Comparison of ENCODE assay signal across 8 cellular contexts in the genomic region with DNA sequence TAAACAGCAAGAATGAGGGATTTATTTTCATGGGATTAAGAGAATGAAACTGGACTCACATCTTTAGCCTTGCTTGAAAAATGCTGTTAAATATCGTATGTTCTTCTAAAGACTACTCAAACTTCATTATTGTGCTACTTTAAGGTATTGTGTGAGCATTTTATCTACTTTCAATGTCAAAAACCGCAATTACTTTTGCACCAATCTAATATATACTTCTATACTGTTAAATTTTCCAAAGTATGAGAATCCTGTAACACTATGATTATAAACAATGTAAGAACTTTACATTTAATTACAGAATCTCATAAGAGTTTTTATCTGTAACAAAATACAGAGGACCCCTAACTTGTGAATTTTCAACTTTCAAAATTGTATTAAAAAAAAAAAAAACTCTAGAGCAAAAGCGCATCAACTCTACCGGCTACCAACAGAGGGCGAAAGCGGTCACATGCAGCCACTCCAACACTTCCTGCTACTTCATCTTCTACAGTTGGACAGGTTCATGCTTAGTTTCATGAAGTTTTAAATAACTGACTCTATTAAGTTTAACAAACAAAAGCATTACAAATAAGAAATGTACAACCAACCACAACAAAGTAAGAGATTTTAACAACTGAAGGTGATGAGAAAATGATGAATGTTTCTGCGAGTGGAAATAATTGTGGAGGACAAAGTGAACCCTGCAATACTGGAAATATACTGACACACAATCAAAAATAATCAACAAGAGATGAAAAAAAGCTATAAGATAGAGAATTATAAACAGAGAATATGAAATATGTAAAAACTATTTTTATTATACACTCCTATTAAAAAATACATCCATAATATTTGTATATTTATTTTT.
DNase-seq lines count a peak whose midpoint lies in the region; ATAC-seq and TF ChIP-seq lines count a peak whose summit lies in the region.

No MANE protein-coding gene starts in this region.

- H3K9me3 ChIP-seq in parathyroid adenoma (ENCODE audit: control insufficient read depth, low read length) = no peaks in the 10 kb centered on the region

- ATAC-seq in GM18519 (IDR thresholded peaks at IDR 0.05; ENCODE audit: low FRiP score, unreplicated experiment) = no peak

- H3K4me2 ChIP-seq in parathyroid adenoma (ENCODE audit: low read length) = no peak overlapping the region

- H3K27me3 ChIP-seq in parathyroid adenoma (ENCODE audit: control insufficient read depth, insufficient read depth, low read length) = no peaks in the 10 kb centered on the region

- no peaks in the 10 kb centered on the region for H3K4me1 ChIP-seq in parathyroid adenoma

- TF ChIP-seq POLR2A in erythroblast (IDR thresholded peaks at IDR 0.05; ENCODE audit: low read length) = no peak

- no peaks in the 10 kb centered on the region for H3K36me3 ChIP-seq in parathyroid adenoma (ENCODE audit: control insufficient read depth, insufficient read depth, low read length)

- DNase-seq in NCI-H748 (lab: John Stamatoyannopoulos, UW; ENCODE audit: unreplicated experiment) = peak; percentile 22
- DNase-seq in NCI-H748 treated with DMSO at 0.1 percent for 48 hours (lab: John Stamatoyannopoulos, UW) = no peak
- peak; percentile 45 for DNase-seq in NCI-H2227 (lab: John Stamatoyannopoulos, UW; ENCODE audit: unreplicated experiment)
- DNase-seq in activated CD4-positive, alpha-beta T cell treated with anti-CD3 and anti-CD28 coated beads, Interleukin-2, amount 50 U/mL, for 4 hours = peak; percentile 49 to 55
- peak; percentile 70 to 84 for DNase-seq in erythroblast (lab: John Stamatoyannopoulos, UW)
- DNase-seq in NCI-H524 treated with DMSO at 0.1 percent for 48 hours (lab: John Stamatoyannopoulos, UW) = no peak

- H3K27ac ChIP-seq in parathyroid adenoma = no peak overlapping the region

- no peak overlapping the region for H3K9ac ChIP-seq in parathyroid adenoma

- TF ChIP-seq CTCF in parathyroid adenoma (IDR thresholded peaks at IDR 0.05) = peak; percentile 85

- no peak overlapping the region for H2AFZ ChIP-seq in parathyroid adenoma

- H3K79me2 ChIP-seq in parathyroid adenoma = peaks cover 35% of the 10 kb centered on the region

- H3K4me3 ChIP-seq in parathyroid adenoma (ENCODE audit: low read depth, low read length) = no peak overlapping the region

Comparison
In these comparisons a context has a peak if more than half of its experiments do, and no peak if none do; other contexts are left out.
1. DNase-seq: peak in NCI-H748 (single experiment), NCI-H2227 (single experiment), activated CD4-positive, alpha-beta T cell treated with anti-CD3 and anti-CD28 coated beads, Interleukin-2, amount 50 U/mL, for 4 hours (2 of 2) and erythroblast (2 of 2); none in NCI-H748 treated with DMSO at 0.1 percent for 48 hours (single experiment) and NCI-H524 treated with DMSO at 0.1 percent for 48 hours (single experiment).